ENCODE assay signal across 1 cellular context in genomic region chr15:90932660-90932991, GRCh38.
TF ChIP-seq lines count a peak whose summit lies in the region.

No MANE protein-coding gene starts in this region.

TF ChIP-seq in K562, 482 proteins besides CTCF, POLR2A, EP300 and RAD21:
- TF ChIP-seq GTF2F1 (IDR thresholded peaks at IDR 0.05; ENCODE audit: low read depth, low read length): 0 out of 2 replicates have a peak, but pooled peaks have one; percentile 2
- TF ChIP-seq RBM22 (IDR thresholded peaks at IDR 0.05; ENCODE audit: low read depth, low read length, poor library complexity, severe bottlenecking): peak; percentile 11
- TF ChIP-seq MAFK (IDR thresholded peaks at IDR 0.05; ENCODE audit: low read length): no peak
- peak; percentile 29 to 75 for TF ChIP-seq NRF1 (conservative IDR thresholded peaks at IDR 0.05 in 1 of 2, IDR thresholded peaks at IDR 0.05 in 1 of 2)
- TF ChIP-seq CREB1 (IDR thresholded peaks at IDR 0.05): no peak
- 0 out of 2 replicates have a peak, but pooled peaks have one; percentile 10 for TF ChIP-seq CREB1 (CRISPR knock-in tag; IDR thresholded peaks at IDR 0.05)
- peak; percentile 6; the same call in 1 of the 2 replicates for TF ChIP-seq ZFX (CRISPR knock-in tag; IDR thresholded peaks at IDR 0.05)
- TF ChIP-seq SPI1 (IDR thresholded peaks at IDR 0.05; ENCODE audit: borderline replicate concordance, low read depth, low read length): peak; percentile 31; the same call in 1 of the 2 replicates
- TF ChIP-seq HDAC8 (tag; IDR thresholded peaks at IDR 0.05): 0 out of 2 replicates have a peak, but pooled peaks have one; percentile 28
- no peak for TF ChIP-seq SMARCE1 (IDR thresholded peaks at IDR 0.05)
- 0 out of 2 replicates have a peak, but pooled peaks have one; percentile 2 for TF ChIP-seq ZNF431 (CRISPR knock-in tag; IDR thresholded peaks at IDR 0.05)
- TF ChIP-seq ELF1 (tag; IDR thresholded peaks at IDR 0.05): no peak
- no peak for TF ChIP-seq CGGBP1 (CRISPR knock-in tag; IDR thresholded peaks at IDR 0.05)
- 0 out of 2 replicates have a peak, but pooled peaks have one; percentile 2 for TF ChIP-seq TOE1 (IDR thresholded peaks at IDR 0.05; ENCODE audit: borderline replicate concordance)
- TF ChIP-seq TOE1 (CRISPR knock-in tag; IDR thresholded peaks at IDR 0.05; ENCODE audit: borderline replicate concordance, low read depth): no peak
